ENCODE assay signal across 1 cellular context in genomic region chrX:13014111-13015094, GRCh38.
TF ChIP-seq lines count a peak whose summit lies in the region.

No MANE protein-coding gene starts in this region.

TF ChIP-seq in HepG2, 621 proteins besides CTCF, POLR2A, EP300 and RAD21 (continued from another document):
- no peak for TF ChIP-seq ZNF44 (CRISPR knock-in tag; IDR thresholded peaks at IDR 0.05)
